In the genomic region with DNA sequence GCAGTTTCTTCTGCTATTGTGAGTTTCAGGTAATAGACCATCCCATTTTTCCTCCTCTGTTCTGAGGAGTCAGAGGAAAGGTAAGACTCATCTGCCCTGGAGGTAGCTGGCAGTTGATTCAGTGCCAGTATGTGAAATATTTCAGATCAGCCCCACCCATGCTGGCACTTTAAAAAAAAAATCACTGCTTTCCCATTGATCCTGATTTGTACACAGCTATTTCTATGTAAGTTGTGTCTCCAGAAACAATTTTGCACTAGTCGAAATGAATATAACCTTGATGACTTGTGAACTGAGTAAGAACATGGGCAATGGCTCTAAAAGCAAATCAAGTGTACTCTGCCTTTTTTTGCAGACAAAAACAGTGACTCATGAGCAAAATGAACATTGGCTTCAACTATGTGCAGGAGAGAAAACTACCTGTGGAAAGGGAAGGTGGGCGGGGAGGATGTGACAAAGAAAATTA, we compare ENCODE assay signal across 19 cellular contexts.
A peak's percentile ranks its signal among the peaks of the same experiment; 100 is the strongest.
DNase-seq lines count a peak whose midpoint lies in the region; ATAC-seq and TF ChIP-seq lines count a peak whose summit lies in the region.
"Had no signal": no experiment of that assay in that cellular context is flagged by ENCODE, and none has a peak within 500 bp of the region (broad histone marks: within the 10 kb centered on the region; RNA-seq: fewer than 3 reads in every experiment).

No MANE protein-coding gene starts in this region.

- TF ChIP-seq POLR2A in breast epithelium (IDR thresholded peaks at IDR 0.05): no peak
- no peak for TF ChIP-seq POLR2A in vagina (IDR thresholded peaks at IDR 0.05)

- H3K4me3 ChIP-seq in breast epithelium (no peak overlapping the region), epithelial cell of esophagus (ENCODE audit: low read length) (no peak overlapping the region), left lung (no peak overlapping the region), aorta (ENCODE audit: low read length in 2 of 2) (no peak overlapping the region), vagina (no peak overlapping the region)
- H3K4me3 ChIP-seq: HAP-1 had no signal

- CTCF ChIA-PET in MCF 10A (lab: Yijun Ruan, JAX): interaction anchor here (0.7 kb wide), 1 partner anchor 342 kb away, joined by 4 read pairs; no protein-coding TSS in a partner anchor

- BruUV-seq in MCF 10A (replicated peaks; lab: Mats Ljungman, UMichigan): no TSS peak

- H3K9me3 ChIP-seq in breast epithelium (no peaks in the 10 kb centered on the region), left lung (no peaks in the 10 kb centered on the region), aorta (ENCODE audit: control insufficient read depth, low read length) (no peaks in the 10 kb centered on the region), vagina (no peaks in the 10 kb centered on the region)
- H3K9me3 ChIP-seq: HAP-1 had no signal

- H3K9me3 Mint-ChIP-seq in MCF 10A (ENCODE audit: unreplicated experiment): no peaks in the 10 kb centered on the region
- H3K9me3 Mint-ChIP-seq: CD14-positive monocyte had no signal

- no peaks in the 10 kb centered on the region for H3K36me3 Mint-ChIP-seq in MCF 10A (ENCODE audit: insufficient read depth, unreplicated experiment)
- H3K36me3 Mint-ChIP-seq: CD14-positive monocyte had no signal

- WGBS in aorta, 2 donors: 79 to 82% methylated on average over 2 of the region's 2 CpGs

- DNase-seq in MCF 10A (ENCODE audit: unreplicated experiment) (peak; percentile 79), breast epithelium (ENCODE audit: low spot score in 2 of 2) (no peak), epithelial cell of esophagus (ENCODE audit: low read depth) (peak; percentile 95), left lung (no peak), iPS-NIHi7 (ENCODE audit: extremely low spot score) (no peak), aorta (no peak), vagina (ENCODE audit: extremely low spot score in 2 of 2) (no peak)
- DNase-seq: GDM1, MV-4-11, NCI-H1694 treated with DMSO at 0.1 percent for 48 hours, NCI-H2107, NCI-H510A treated with DMSO at 0.1 percent for 48 hours, NCI-H774, OCI-M1, RPMI8226 had no signal

- no peaks in the 10 kb centered on the region for H3K27me3 Mint-ChIP-seq in MCF 10A (ENCODE audit: insufficient read depth, unreplicated experiment)

- intact Hi-C loops in MCF 10A (cut with micrococcal nuclease): loop anchor here (10.0 kb wide), 1 partner anchor 168 kb away; no protein-coding TSS in a partner anchor
- intact Hi-C loops in breast epithelium (cut with DNase I; ENCODE audit: low total_unique reads): no loop called here
- intact Hi-C loops in left lung (cut with DNase I): no loop called here
- intact Hi-C loops in aorta (cut with DNase I): loop anchor here in 1 of 2 donors (10.0 kb wide), 1 partner anchor 62 kb away; no protein-coding TSS in a partner anchor
- intact Hi-C loops in vagina (cut with DNase I): no loop called here

- no peak for TF ChIP-seq CTCF in MCF 10A (IDR thresholded peaks at IDR 0.05; ENCODE audit: unreplicated experiment)
- no peak for TF ChIP-seq CTCF in breast epithelium (IDR thresholded peaks at IDR 0.05)
- no peak for TF ChIP-seq CTCF in epithelial cell of esophagus (IDR thresholded peaks at IDR 0.05; ENCODE audit: insufficient read depth, low read depth, low read length, missing control alignments)
- no peak for TF ChIP-seq CTCF in left lung (IDR thresholded peaks at IDR 0.05)
- no peak for TF ChIP-seq CTCF in vagina (IDR thresholded peaks at IDR 0.05)

- no peaks in the 10 kb centered on the region for H3K36me3 ChIP-seq in breast epithelium
- no peaks in the 10 kb centered on the region for H3K36me3 ChIP-seq in left lung
- no peaks in the 10 kb centered on the region for H3K36me3 ChIP-seq in aorta (ENCODE audit: control insufficient read depth in 1 of 2, insufficient read depth in 2 of 2, low read length in 1 of 2)
- no peaks in the 10 kb centered on the region for H3K36me3 ChIP-seq in vagina
- H3K36me3 ChIP-seq: HAP-1 had no signal

- H3K4me1 Mint-ChIP-seq in MCF 10A (ENCODE audit: insufficient read depth, unreplicated experiment): peaks cover 31% of the 10 kb centered on the region
- H3K4me1 Mint-ChIP-seq: CD14-positive monocyte had no signal

- peak; percentile 32 for ATAC-seq in left lung
- no peak for ATAC-seq in aorta (ENCODE audit: low FRiP score)
- ATAC-seq in GM21723 (IDR thresholded peaks at IDR 0.05; ENCODE audit: unreplicated experiment): no peak

- peak overlapping the region; percentile 44 for H3K4me3 Mint-ChIP-seq in MCF 10A (ENCODE audit: unreplicated experiment)
- H3K4me3 Mint-ChIP-seq: CD14-positive monocyte had no signal

- peak overlapping the region; percentile 76 for H3K27ac Mint-ChIP-seq in MCF 10A (ENCODE audit: low read depth, unreplicated experiment)
- H3K27ac Mint-ChIP-seq: CD14-positive monocyte had no signal

- H3K27ac ChIP-seq in breast epithelium: no peak overlapping the region
- no peak overlapping the region for H3K27ac ChIP-seq in left lung
- no peak overlapping the region for H3K27ac ChIP-seq in aorta (ENCODE audit: low read depth in 1 of 2, low read length in 2 of 2)
- H3K27ac ChIP-seq in vagina: no peak overlapping the region
- H3K27ac ChIP-seq: 22Rv1 had no signal

- H3K27me3 ChIP-seq in breast epithelium: no peaks in the 10 kb centered on the region
- no peaks in the 10 kb centered on the region for H3K27me3 ChIP-seq in left lung
- no peaks in the 10 kb centered on the region for H3K27me3 ChIP-seq in aorta (ENCODE audit: control insufficient read depth in 1 of 2, insufficient read depth in 2 of 2, low read length in 1 of 2)
- H3K27me3 ChIP-seq in vagina: no peaks in the 10 kb centered on the region

- H3K4me1 ChIP-seq in breast epithelium: no peaks in the 10 kb centered on the region
- no peaks in the 10 kb centered on the region for H3K4me1 ChIP-seq in left lung
- no peaks in the 10 kb centered on the region for H3K4me1 ChIP-seq in aorta (ENCODE audit: control insufficient read depth in 1 of 2, insufficient read depth in 2 of 2, low read length in 2 of 2)
- no peaks in the 10 kb centered on the region for H3K4me1 ChIP-seq in vagina
- H3K4me1 ChIP-seq: HAP-1 had no signal

- POLR2A ChIA-PET in MCF 10A (lab: Yijun Ruan, JAX): interaction anchor here (0.6 to 2.0 kb wide), 10 partner anchors 11 to 202 kb away, joined by 3 to 21 read pairs (median 4); no protein-coding TSS in a partner anchor

Comparison
In these comparisons a context has a peak if more than half of its experiments do, and no peak if none do; other contexts are left out.
1. DNase-seq: peak in MCF 10A (single experiment) and epithelial cell of esophagus (single experiment); none in breast epithelium (0 of 2), left lung (0 of 2), iPS-NIHi7 (single experiment), aorta (0 of 2) and vagina (0 of 2).